ENCODE assay signal across 1 cellular context in genomic region chr14:45135659-45136314, GRCh38.
TF ChIP-seq lines count a peak whose summit lies in the region.

TSS of gene FANCM (plus strand) at chr14:45135930. CDS start at chr14:45136032, 102 bp downstream.

TF ChIP-seq in GM12878, 131 proteins besides CTCF, POLR2A, EP300 and RAD21 (continued from another document):
- peak; percentile 84 for TF ChIP-seq PKNOX1 (IDR thresholded peaks at IDR 0.05)
- TF ChIP-seq ZBTB11 (CRISPR knock-in tag; IDR thresholded peaks at IDR 0.05), result peak; percentile 88
- TF ChIP-seq IRF5 (IDR thresholded peaks at IDR 0.05; ENCODE audit: borderline replicate concordance), result no peak
- TF ChIP-seq E2F8 (IDR thresholded peaks at IDR 0.05; ENCODE audit: low read depth, partially characterized antibody), result peak; percentile 93
- TF ChIP-seq PML (IDR thresholded peaks at IDR 0.05; ENCODE audit: low read length), result peak; percentile 53; the same call in 1 of the 2 replicates
- peak; percentile 37 for TF ChIP-seq E4F1 (IDR thresholded peaks at IDR 0.05; ENCODE audit: borderline replicate concordance, partially characterized antibody)
- peak in 1 of 2 experiments; percentile 62; a peak in 1 of 4 replicates for TF ChIP-seq SRF (IDR thresholded peaks at IDR 0.05; ENCODE audit: low read depth in 2 of 2, low read length in 2 of 2)
- TF ChIP-seq CHD1 (IDR thresholded peaks at IDR 0.05; ENCODE audit: low read depth, low read length), result peak; percentile 56; the same call in 1 of the 2 replicates
- peak; percentile 51; the same call in 1 of the 2 replicates for TF ChIP-seq IRF3 (IDR thresholded peaks at IDR 0.05)
- TF ChIP-seq TAF1 (IDR thresholded peaks at IDR 0.05; ENCODE audit: borderline replicate concordance, low read depth, low read length), result peak; percentile 71; the same call in 1 of the 2 replicates
- peak; percentile 45; the same call in 1 of the 2 replicates for TF ChIP-seq CREM (IDR thresholded peaks at IDR 0.05; ENCODE audit: low read depth)
- 0 out of 2 replicates have a peak, but pooled peaks have one; percentile 55 for TF ChIP-seq RB1 (IDR thresholded peaks at IDR 0.05; ENCODE audit: borderline replicate concordance)
- peak; percentile 99 for TF ChIP-seq SIN3A (IDR thresholded peaks at IDR 0.05; ENCODE audit: low read depth, low read length)
- TF ChIP-seq YY1 (IDR thresholded peaks at IDR 0.05; ENCODE audit: low read depth, low read length), result peak; percentile 58
- TF ChIP-seq SMC3 (IDR thresholded peaks at IDR 0.05; ENCODE audit: borderline replicate concordance, low read length), result no peak
- TF ChIP-seq TCF12 (IDR thresholded peaks at IDR 0.05; ENCODE audit: low read depth, low read length), result peak; percentile 4; the same call in 1 of the 2 replicates
- 0 out of 2 replicates have a peak, but pooled peaks have one; percentile 31 for TF ChIP-seq CEBPZ (IDR thresholded peaks at IDR 0.05; ENCODE audit: low read depth, low read length)
TF ChIP-seq in GM12878: peak in this region for 49.
